8 cellular contexts compared by ENCODE assay signal in the genomic region with DNA sequence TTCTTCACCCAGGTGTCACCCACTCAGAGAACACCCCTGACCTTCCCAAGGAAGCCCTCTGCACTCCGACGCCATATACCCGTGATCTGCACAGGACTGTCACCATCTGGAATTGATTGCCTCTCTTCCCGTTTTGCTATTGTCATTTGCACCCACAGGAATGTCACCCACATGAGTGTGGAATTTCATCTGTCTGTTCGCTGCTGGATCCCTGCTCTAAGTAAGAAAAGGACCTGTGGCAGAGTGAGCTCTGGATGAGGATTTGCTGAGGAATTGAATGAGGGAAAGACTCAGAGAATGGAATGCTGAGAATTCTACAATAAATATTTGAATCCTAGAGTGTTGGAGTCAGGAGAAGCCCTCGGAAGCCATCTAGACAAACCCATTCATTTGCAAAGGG.
A peak's percentile ranks its signal among the peaks of the same experiment; 100 is the strongest.
DNase-seq lines count a peak whose midpoint lies in the region; FAIRE-seq and TF ChIP-seq lines count a peak whose summit lies in the region.
"Not testable (repeated sequence)": the region's sequence is repeated elsewhere in the genome, so short reads cannot be mapped to it uniquely, and the experiment has no call there.

No MANE protein-coding gene starts in this region.

- H3K9me3 ChIP-seq in adipocyte (ENCODE audit: control insufficient read depth, low read length) = not testable (repeated sequence)

- H3K36me3 Mint-ChIP-seq in nephron (ENCODE audit: low read depth) = not testable (repeated sequence)

- FAIRE-seq in urothelium cell line (lab: Jason Lieb, UNC) = not testable (repeated sequence)

- TF ChIP-seq CTCF in HFF-Myc (IDR thresholded peaks at IDR 0.05; ENCODE audit: low read depth, low read length, missing control alignments); choroid plexus epithelial cell (conservative IDR thresholded peaks at IDR 0.05; ENCODE audit: low read depth, low read length); fibroblast of the aortic adventitia (IDR thresholded peaks at IDR 0.05; ENCODE audit: insufficient read depth, low read length); nephron (IDR thresholded peaks at IDR 0.05; ENCODE audit: unreplicated experiment in 3 of 3): not testable (repeated sequence)

- not testable (repeated sequence) for H3K4me3 ChIP-seq in HFF-Myc (replicated peaks; ENCODE audit: low read depth, low read length); adipocyte (ENCODE audit: low read length); choroid plexus epithelial cell (ENCODE audit: low read depth, low read length); fibroblast of the aortic adventitia (ENCODE audit: low read depth, low read length)

- peak overlapping the region in 2 of 3 experiments; percentile 40 to 44 for H3K27ac Mint-ChIP-seq in nephron

- H3K4me1 ChIP-seq in adipocyte (ENCODE audit: control insufficient read depth, insufficient read depth, low read length) = peaks cover 12% of the 10 kb centered on the region

- peaks cover 11% of the 10 kb centered on the region for H3K27me3 Mint-ChIP-seq in nephron (ENCODE audit: low read depth)

- peak; percentile 96 for DNase-seq in EH (ENCODE audit: low read depth)
- DNase-seq in HFF-Myc (ENCODE audit: extremely low read depth, low read depth) = peak; percentile 69
- peak; percentile 88 for DNase-seq in RPMI7951 (ENCODE audit: low read depth)
- peak; percentile 54 for DNase-seq in adipocyte (ENCODE audit: low read depth)
- DNase-seq in choroid plexus epithelial cell (ENCODE audit: low read depth) = peak; percentile 41
- DNase-seq in fibroblast of the aortic adventitia (ENCODE audit: low read depth) = peak; percentile 24
- peak; percentile 75 for DNase-seq in urothelium cell line (ENCODE audit: low spot score)

- peaks cover 32% of the 10 kb centered on the region for H3K4me1 Mint-ChIP-seq in nephron

- H3K27me3 ChIP-seq in adipocyte (replicated peaks; ENCODE audit: control insufficient read depth, insufficient read depth, low read length) = peaks cover 19% of the 10 kb centered on the region

- not testable (repeated sequence) for H3K9ac ChIP-seq in adipocyte (ENCODE audit: low read length)

- H3K36me3 ChIP-seq in adipocyte (ENCODE audit: control insufficient read depth, insufficient read depth, low read length, severe bottlenecking) = not testable (repeated sequence)

- not testable (repeated sequence) for H3K9me3 Mint-ChIP-seq in nephron

- not testable (repeated sequence) for H3K4me3 Mint-ChIP-seq in nephron

Comparison
In these comparisons a context has a peak if more than half of its experiments do, and no peak if none do; other contexts are left out.
1. DNase-seq: peak in every context shown above with its lines; median percentile 96 in EH; 88 in RPMI7951; 75 in urothelium cell line; 69 in HFF-Myc; 54 in adipocyte; 41 in choroid plexus epithelial cell; 24 in fibroblast of the aortic adventitia.